16 cellular contexts compared by ENCODE assay signal in genomic region chr4:122341906-122342305, GRCh38. TPM values are rescaled to one million over a fixed set of nuclear protein-coding genes. Genes with fewer than 3 reads are reported as not detected.
DNase-seq lines count a peak whose midpoint lies in the region; ATAC-seq and TF ChIP-seq lines count a peak whose summit lies in the region.
"Had no signal": no experiment of that assay in that cellular context is flagged by ENCODE, and none has a peak within 500 bp of the region (broad histone marks: within the 10 kb centered on the region; RNA-seq: fewer than 3 reads in every experiment).

No MANE protein-coding gene starts in this region.

- no peaks in the 10 kb centered on the region for H3K9me3 Mint-ChIP-seq in activated naive CD8-positive, alpha-beta T cell treated with anti-CD3 and anti-CD28 coated beads, Interleukin-2, amount 50 U/mL, for 24 hours
- H3K9me3 Mint-ChIP-seq in activated naive CD8-positive, alpha-beta T cell treated with anti-CD3 and anti-CD28 coated beads for 36 hours, result no peaks in the 10 kb centered on the region
- H3K9me3 Mint-ChIP-seq: endodermal cell had no signal

- TF ChIP-seq CTCF in RWPE1 (conservative IDR thresholded peaks at IDR 0.05; ENCODE audit: low read depth), result no peak
- no peak for TF ChIP-seq CTCF in fibroblast of the aortic adventitia (IDR thresholded peaks at IDR 0.05; ENCODE audit: insufficient read depth, low read length)

- H3K36me3 Mint-ChIP-seq in activated naive CD8-positive, alpha-beta T cell treated with anti-CD3 and anti-CD28 coated beads, Interleukin-2, amount 50 U/mL, for 24 hours (ENCODE audit: low read depth), result peaks cover 7% of the 10 kb centered on the region
- peaks cover 5% of the 10 kb centered on the region for H3K36me3 Mint-ChIP-seq in activated naive CD8-positive, alpha-beta T cell treated with anti-CD3 and anti-CD28 coated beads for 36 hours

- H3K4me3 ChIP-seq in fibroblast of the aortic adventitia (ENCODE audit: low read depth, low read length), result no peak overlapping the region
- H3K4me3 ChIP-seq in skeletal muscle tissue (ENCODE audit: low read length in 3 of 3), result no peak overlapping the region
- H3K4me3 ChIP-seq: skin epidermis, tibial artery had no signal

- H3K27ac ChIP-seq in RWPE1 (no peak overlapping the region), skeletal muscle tissue (ENCODE audit: low read depth, low read length) (peak overlapping the region; percentile 68)
- H3K27ac ChIP-seq: skin epidermis, tibial artery had no signal

- no peaks in the 10 kb centered on the region for H3K27me3 ChIP-seq in skeletal muscle tissue (ENCODE audit: control insufficient read depth in 3 of 3, insufficient read depth in 3 of 3, low read length in 3 of 3)
- H3K27me3 ChIP-seq: tibial artery had no signal

- H3K27me3 Mint-ChIP-seq in activated naive CD8-positive, alpha-beta T cell treated with anti-CD3 and anti-CD28 coated beads, Interleukin-2, amount 50 U/mL, for 24 hours, result no peaks in the 10 kb centered on the region
- no peaks in the 10 kb centered on the region for H3K27me3 Mint-ChIP-seq in activated naive CD8-positive, alpha-beta T cell treated with anti-CD3 and anti-CD28 coated beads for 36 hours
- H3K27me3 Mint-ChIP-seq: activated CD8-positive, alpha-beta memory T cell treated with anti-CD3 and anti-CD28 coated beads, Interleukin-2, amount 10 ng/mL, durations not matched to agents 7 days and 5 days; B cell had no signal

- H3K9ac ChIP-seq in skeletal muscle tissue (ENCODE audit: low read depth in 1 of 3, low read length in 3 of 3), result no peak overlapping the region

- peaks cover 0 to 20% (median 14%) of the 10 kb centered on the region in 3 donors for H3K36me3 ChIP-seq in skeletal muscle tissue (ENCODE audit: control insufficient read depth in 3 of 3, insufficient read depth in 3 of 3, low read length in 3 of 3)

- no peak overlapping the region for H3K27ac Mint-ChIP-seq in activated naive CD8-positive, alpha-beta T cell treated with anti-CD3 and anti-CD28 coated beads, Interleukin-2, amount 50 U/mL, for 24 hours
- no peak overlapping the region for H3K27ac Mint-ChIP-seq in activated naive CD8-positive, alpha-beta T cell treated with anti-CD3 and anti-CD28 coated beads for 36 hours
- H3K27ac Mint-ChIP-seq: activated CD8-positive, alpha-beta memory T cell treated with anti-CD3 and anti-CD28 coated beads, Interleukin-2, amount 10 ng/mL, durations not matched to agents 7 days and 5 days; B cell; endodermal cell had no signal

- POLR2A ChIA-PET in RWPE1 (lab: Yijun Ruan, JAX; ENCODE audit: low non-redundant PET), result no interaction called here

- DNase-seq in activated naive CD8-positive, alpha-beta T cell treated with anti-CD3 and anti-CD28 coated beads, Interleukin-2, amount 50 U/mL, for 24 hours, result no peak
- DNase-seq in activated naive CD8-positive, alpha-beta T cell treated with anti-CD3 and anti-CD28 coated beads for 36 hours, result no peak
- DNase-seq in RWPE1 (ENCODE audit: low spot score), result peak; percentile 41
- peak; percentile 81 for DNase-seq in fibroblast of the aortic adventitia (ENCODE audit: low read depth)
- no peak for DNase-seq in occipital lobe (lab: John Stamatoyannopoulos, UW)
- no peak for DNase-seq in stimulated activated CD4-positive, alpha-beta T cell treated with anti-CD3 and anti-CD28 coated beads, Interleukin-4, amount 100 ng/mL, for 4 hours
- DNase-seq: activated CD8-positive, alpha-beta memory T cell treated with anti-CD3 and anti-CD28 coated beads, Interleukin-2, amount 10 ng/mL, durations not matched to agents 7 days and 5 days; endodermal cell; GOT3; KG1; T-helper 9 cell; tibial artery had no signal

- H3K4me1 ChIP-seq in skeletal muscle tissue (ENCODE audit: control insufficient read depth in 3 of 3, insufficient read depth in 3 of 3, low read length in 3 of 3), result peaks cover 0 to 5% (median 2%) of the 10 kb centered on the region in 3 donors
- H3K4me1 ChIP-seq: tibial artery had no signal

- no peaks in the 10 kb centered on the region for H3K4me1 Mint-ChIP-seq in activated naive CD8-positive, alpha-beta T cell treated with anti-CD3 and anti-CD28 coated beads, Interleukin-2, amount 50 U/mL, for 24 hours
- no peaks in the 10 kb centered on the region for H3K4me1 Mint-ChIP-seq in activated naive CD8-positive, alpha-beta T cell treated with anti-CD3 and anti-CD28 coated beads for 36 hours
- H3K4me1 Mint-ChIP-seq: activated CD8-positive, alpha-beta memory T cell treated with anti-CD3 and anti-CD28 coated beads, Interleukin-2, amount 10 ng/mL, durations not matched to agents 7 days and 5 days; B cell; endodermal cell had no signal

- peak; percentile 36 for ATAC-seq in activated naive CD8-positive, alpha-beta T cell treated with anti-CD3 and anti-CD28 coated beads, Interleukin-2, amount 50 U/mL, for 24 hours
- no peak for ATAC-seq in GM21576 (IDR thresholded peaks at IDR 0.05; ENCODE audit: unreplicated experiment)
- ATAC-seq: activated CD8-positive, alpha-beta memory T cell treated with anti-CD3 and anti-CD28 coated beads, Interleukin-2, amount 10 ng/mL, durations not matched to agents 7 days and 5 days had no signal

- CTCF ChIA-PET in RWPE1 (lab: Yijun Ruan, JAX), result interaction anchor here (0.6 kb wide), 1 partner anchor 32 kb away, joined by 4 read pairs; no protein-coding TSS in a partner anchor

- H3K9me3 ChIP-seq in skeletal muscle tissue (ENCODE audit: control insufficient read depth in 3 of 3, low read length in 3 of 3), result no peaks in the 10 kb centered on the region
- H3K9me3 ChIP-seq: tibial artery had no signal

- H3K4me3 Mint-ChIP-seq in activated naive CD8-positive, alpha-beta T cell treated with anti-CD3 and anti-CD28 coated beads, Interleukin-2, amount 50 U/mL, for 24 hours, result no peak overlapping the region
- no peak overlapping the region for H3K4me3 Mint-ChIP-seq in activated naive CD8-positive, alpha-beta T cell treated with anti-CD3 and anti-CD28 coated beads for 36 hours
- H3K4me3 Mint-ChIP-seq: activated CD8-positive, alpha-beta memory T cell treated with anti-CD3 and anti-CD28 coated beads, Interleukin-2, amount 10 ng/mL, durations not matched to agents 7 days and 5 days; B cell; endodermal cell had no signal

RNA-seq across cellular contexts. Expression of gene ADAD1, which starts 36.9 kb away (rescaled TPM):
- not detected for total RNA-seq in activated naive CD8-positive, alpha-beta T cell treated with anti-CD3 and anti-CD28 coated beads for 36 hours
- not detected in 2 replicates for total RNA-seq in fibroblast of the aortic adventitia (ENCODE audit: low replicate concordance)
- total RNA-seq in skeletal muscle tissue, result not detected
- not detected for total RNA-seq in occipital lobe
- total RNA-seq: activated CD8-positive, alpha-beta memory T cell treated with anti-CD3 and anti-CD28 coated beads, Interleukin-2, amount 10 ng/mL, durations not matched to agents 7 days and 5 days; B cell; endodermal cell had no signal

Comparison
In these comparisons a context has a peak if more than half of its experiments do, and no peak if none do; other contexts are left out.
1. DNase-seq: peak in RWPE1 (single experiment) and fibroblast of the aortic adventitia (single experiment); none in activated naive CD8-positive, alpha-beta T cell treated with anti-CD3 and anti-CD28 coated beads, Interleukin-2, amount 50 U/mL, for 24 hours (single experiment), activated naive CD8-positive, alpha-beta T cell treated with anti-CD3 and anti-CD28 coated beads for 36 hours (single experiment), occipital lobe (single experiment) and stimulated activated CD4-positive, alpha-beta T cell treated with anti-CD3 and anti-CD28 coated beads, Interleukin-4, amount 100 ng/mL, for 4 hours (0 of 2).